ENCODE assay signal across 9 cellular contexts in genomic region chr12:113961921-113962710, GRCh38. TPM values are rescaled to one million over a fixed set of nuclear protein-coding genes. Genes with fewer than 3 reads are reported as not detected.
DNase-seq lines count a peak whose midpoint lies in the region; ATAC-seq and TF ChIP-seq lines count a peak whose summit lies in the region.
"Had no signal": no experiment of that assay in that cellular context is flagged by ENCODE, and none has a peak within 500 bp of the region (broad histone marks: within the 10 kb centered on the region; RNA-seq: fewer than 3 reads in every experiment).

No MANE protein-coding gene starts in this region.

- no peak overlapping the region for H3K27ac ChIP-seq in CD4-positive, alpha-beta T cell (ENCODE audit: low read depth, low read length)
- H3K27ac ChIP-seq: KMS-11 had no signal

- no peaks in the 10 kb centered on the region for H3K9me3 Mint-ChIP-seq in CD4-positive, alpha-beta T cell
- H3K9me3 Mint-ChIP-seq in activated CD4-positive, alpha-beta T cell treated with anti-CD3 and anti-CD28 coated beads, Interleukin-2, amount 10 ng/mL, durations not matched to agents 7 days and 5 days = no peaks in the 10 kb centered on the region

- no peaks in the 10 kb centered on the region for H3K9me3 ChIP-seq in CD4-positive, alpha-beta T cell (ENCODE audit: control insufficient read depth, low read length)

- CTCF ChIA-PET in CD4-positive, alpha-beta T cell (lab: Charles Lee) = no interaction called here
- CTCF ChIA-PET in activated CD4-positive, alpha-beta T cell treated with anti-CD3 and anti-CD28 coated beads, Interleukin-2, amount 10 ng/mL, durations not matched to agents 7 days and 5 days (lab: Charles Lee) = interaction anchor here (0.8 to 1.3 kb wide), 2 partner anchors 9 to 16 kb away, joined by 3 to 4 read pairs; no protein-coding TSS in a partner anchor

- H3K4me1 Mint-ChIP-seq in CD4-positive, alpha-beta T cell (ENCODE audit: low read depth) = peaks cover 36% of the 10 kb centered on the region
- H3K4me1 Mint-ChIP-seq in activated CD4-positive, alpha-beta T cell treated with anti-CD3 and anti-CD28 coated beads, Interleukin-2, amount 10 ng/mL, durations not matched to agents 7 days and 5 days = peaks cover 51% of the 10 kb centered on the region

- intact Hi-C loops in CD4-positive, alpha-beta T cell (cut with DNase I, micrococcal nuclease) = loop anchor here in 1 of 2 experiments (10.0 kb wide), 1 partner anchor 627 kb away; the partner anchor contains the start of gene SLC8B1

- H3K27ac Mint-ChIP-seq in CD4-positive, alpha-beta T cell = peak overlapping the region; percentile 86
- peak overlapping the region; percentile 89 for H3K27ac Mint-ChIP-seq in activated CD4-positive, alpha-beta T cell treated with anti-CD3 and anti-CD28 coated beads, Interleukin-2, amount 10 ng/mL, durations not matched to agents 7 days and 5 days

- no peak for TF ChIP-seq CTCF in CD4-positive, alpha-beta T cell (IDR thresholded peaks at IDR 0.05)

- ATAC-seq in CD4-positive, alpha-beta T cell (ENCODE audit: poor library complexity) = no peak
- ATAC-seq in HG02571 (IDR thresholded peaks at IDR 0.05; ENCODE audit: unreplicated experiment) = peak; percentile 43
- ATAC-seq in HG03342 (IDR thresholded peaks at IDR 0.05; ENCODE audit: unreplicated experiment) = no peak
- ATAC-seq in GM18870 (IDR thresholded peaks at IDR 0.05; ENCODE audit: unreplicated experiment) = no peak
- ATAC-seq in GM19455 (IDR thresholded peaks at IDR 0.05; ENCODE audit: unreplicated experiment) = no peak

- POLR2A ChIA-PET in CD4-positive, alpha-beta T cell (lab: Charles Lee) = no interaction called here
- POLR2A ChIA-PET in activated CD4-positive, alpha-beta T cell treated with anti-CD3 and anti-CD28 coated beads, Interleukin-2, amount 10 ng/mL, durations not matched to agents 7 days and 5 days (lab: Charles Lee) = interaction anchor here (0.6 to 0.7 kb wide), 2 partner anchors 12 to 1024 kb away, joined by 3 read pairs; no protein-coding TSS in a partner anchor

- no peaks in the 10 kb centered on the region for H3K27me3 ChIP-seq in CD4-positive, alpha-beta T cell (ENCODE audit: control insufficient read depth, insufficient read depth, low read length)

- H3K4me3 Mint-ChIP-seq in CD4-positive, alpha-beta T cell = peak overlapping the region; percentile 57
- H3K4me3 Mint-ChIP-seq in activated CD4-positive, alpha-beta T cell treated with anti-CD3 and anti-CD28 coated beads, Interleukin-2, amount 10 ng/mL, durations not matched to agents 7 days and 5 days = peak overlapping the region; percentile 5

- H3K36me3 Mint-ChIP-seq in CD4-positive, alpha-beta T cell (ENCODE audit: low read depth) = peaks cover 70% of the 10 kb centered on the region
- peaks cover 33% of the 10 kb centered on the region for H3K36me3 Mint-ChIP-seq in activated CD4-positive, alpha-beta T cell treated with anti-CD3 and anti-CD28 coated beads, Interleukin-2, amount 10 ng/mL, durations not matched to agents 7 days and 5 days (ENCODE audit: low read depth)

- DNase-seq in CD4-positive, alpha-beta T cell = no peak
- DNase-seq in activated CD4-positive, alpha-beta T cell treated with anti-CD3 and anti-CD28 coated beads, Interleukin-2, amount 10 ng/mL, durations not matched to agents 7 days and 5 days = peak; percentile 36
- DNase-seq in kidney tubule cell (ENCODE audit: low spot score) (peak; percentile 70), NCI-H1105 treated with DMSO at 0.1 percent for 48 hours (lab: John Stamatoyannopoulos, UW) (no peak)

- no peaks in the 10 kb centered on the region for H3K27me3 Mint-ChIP-seq in CD4-positive, alpha-beta T cell
- peaks cover under 1% of the 10 kb centered on the region for H3K27me3 Mint-ChIP-seq in activated CD4-positive, alpha-beta T cell treated with anti-CD3 and anti-CD28 coated beads, Interleukin-2, amount 10 ng/mL, durations not matched to agents 7 days and 5 days

RNA-seq across cellular contexts. Expression of gene RBM19, which starts 4.0 kb away (rescaled TPM):
- 10 to 100 TPM; 57.1 to 58.5 TPM for total RNA-seq in CD4-positive, alpha-beta T cell
- 10 to 100 TPM; 36.0 to 39.0 TPM for total RNA-seq in activated CD4-positive, alpha-beta T cell treated with anti-CD3 and anti-CD28 coated beads, Interleukin-2, amount 10 ng/mL, durations not matched to agents 7 days and 5 days

Comparison
In these comparisons a context has a peak if more than half of its experiments do, and no peak if none do; other contexts are left out.
1. DNase-seq: peak in activated CD4-positive, alpha-beta T cell treated with anti-CD3 and anti-CD28 coated beads, Interleukin-2, amount 10 ng/mL, durations not matched to agents 7 days and 5 days (single experiment) and kidney tubule cell (single experiment); none in CD4-positive, alpha-beta T cell (0 of 10) and NCI-H1105 treated with DMSO at 0.1 percent for 48 hours (single experiment).